32 cellular contexts compared by ENCODE assay signal in the genomic region with DNA sequence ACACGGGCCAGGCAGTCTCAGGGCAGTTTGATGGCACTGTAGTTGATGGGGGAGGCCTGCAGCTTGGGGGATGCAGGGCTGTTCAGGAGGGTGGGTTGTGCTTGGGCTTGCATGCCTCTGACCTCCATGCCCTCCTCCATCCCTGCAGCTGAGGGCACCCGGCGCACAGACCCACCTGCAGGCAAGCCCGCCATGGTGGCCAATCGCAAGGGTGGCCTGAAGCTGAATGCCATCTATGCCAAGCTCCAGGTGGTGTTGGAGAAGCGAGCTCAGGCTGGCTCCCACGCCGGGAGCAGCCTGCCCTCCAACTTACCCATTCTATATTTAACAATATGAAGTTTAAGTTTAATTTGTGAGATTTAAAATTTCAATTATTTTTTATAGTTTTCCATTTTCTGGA.
"Had no signal": no experiment of that assay in that cellular context is flagged by ENCODE, and none has a peak within 500 bp of the region (broad histone marks: within the 10 kb centered on the region; RNA-seq: fewer than 3 reads in every experiment).

No MANE protein-coding gene starts in this region.

- DNase-seq: activated effector memory CD4-positive, alpha-beta T cell treated with anti-CD3 and anti-CD28 coated beads, Interleukin-2, amount 50 U/mL, for 16 hours; activated effector memory CD4-positive, alpha-beta T cell treated with Interleukin-2 at 50 U/mL for 16 hours; activated gamma-delta T cell; activated gamma-delta T cell treated with Interleukin-2 at 50 U/mL for 16 hours; activated naive CD4-positive, alpha-beta T cell; activated naive CD4-positive, alpha-beta T cell treated with anti-CD3 and anti-CD28 coated beads for 36 hours; activated naive CD4-positive, alpha-beta T cell treated with anti-CD3 and anti-CD28 coated beads, Interleukin-2, amount 10 ng/mL, durations not matched to agents 7 days and 5 days; activated naive CD4-positive, alpha-beta T cell treated with anti-CD3 and anti-CD28 coated beads, Interleukin-2, amount 50 U/mL, for 16 hours; activated naive CD4-positive, alpha-beta T cell treated with Interleukin-2 at 50 U/mL for 16 hours; activated naive CD8-positive, alpha-beta T cell treated with anti-CD3 and anti-CD28 coated beads for 36 hours; activated naive CD8-positive, alpha-beta T cell treated with anti-CD3 and anti-CD28 coated beads, Interleukin-2, amount 10 ng/mL, durations not matched to agents 7 days and 5 days; activated naive CD8-positive, alpha-beta T cell treated with anti-CD3 and anti-CD28 coated beads, Interleukin-2, amount 50 U/mL, for 24 hours; activated T-cell treated with anti-CD3 and anti-CD28 coated beads for 4 hours; activated T-cell treated with anti-CD3 and anti-CD28 coated beads, Interleukin-2, amount 50 U/mL, for 1 hour; activated T-cell treated with anti-CD3 and anti-CD28 coated beads, Interleukin-2, amount 50 U/mL, for 24 hours; activated T-cell treated with anti-CD3 and anti-CD28 coated beads, Interleukin-2, amount 50 U/mL, for 4 hours; activated T-cell treated with anti-CD3 and anti-CD28 coated beads, Interleukin-2, amount 50 U/mL, for 48 hours; activated T-cell treated with anti-CD3 and anti-CD28 coated beads, Interleukin-2, amount 50 U/mL, for 72 hours; adrenal gland; amniotic stem cell; amygdala; anterior cingulate cortex; aorta; body of pancreas; brain microvascular endothelial cell; caudate nucleus; central memory CD4-positive, alpha-beta T cell had no signal

- H3K9me3 ChIP-seq: adrenal gland, ascending aorta, body of pancreas, breast epithelium had no signal

- H3K27me3 ChIP-seq: adrenal gland, ascending aorta, body of pancreas, brain microvascular endothelial cell, breast epithelium, cardiac muscle cell had no signal

- H3K4me1 ChIP-seq: body of pancreas, breast epithelium had no signal

- H3K4me3 ChIP-seq: adrenal gland, ascending aorta, body of pancreas, breast epithelium, cardiac muscle cell had no signal

- H3K27ac ChIP-seq: adrenal gland, ascending aorta, body of pancreas, brain microvascular endothelial cell, breast epithelium, cardiac muscle cell had no signal

- H3K36me3 ChIP-seq: adrenal gland, ascending aorta, brain microvascular endothelial cell, breast epithelium, cardiac muscle cell had no signal

- FAIRE-seq: astrocyte, bronchial epithelial cell had no signal
